In genomic region chr1:212791676-212792395, GRCh38 we compare ENCODE assay signal across 1 cellular context.
TF ChIP-seq lines count a peak whose summit lies in the region.

Gene NSL1, minus strand, starts transcription at chr1:212791777. Its CDS starts 14 bp downstream, at chr1:212791763.
Gene TATDN3, plus strand, starts transcription at chr1:212791894. Its CDS starts 28 bp downstream, at chr1:212791922.

TF ChIP-seq in HepG2, 621 proteins besides CTCF, POLR2A, EP300 and RAD21 (continued from another document and continues in another):
- TF ChIP-seq ATF4 (CRISPR knock-in tag; IDR thresholded peaks at IDR 0.05) (peak in 1 of 2 experiments; percentile 73; a peak in 1 of 4 replicates), PLRG1 (conservative IDR thresholded peaks at IDR 0.05) (no peak), LCORL (IDR thresholded peaks at IDR 0.05) (peak; percentile 22; the same call in 1 of the 2 replicates), LCORL (CRISPR knock-in tag; IDR thresholded peaks at IDR 0.05) (peak; percentile 95), ZNF10 (CRISPR knock-in tag; IDR thresholded peaks at IDR 0.05; ENCODE audit: borderline replicate concordance, low read depth) (no peak), STAG1 (CRISPR knock-in tag; IDR thresholded peaks at IDR 0.05) (peak; percentile 41; the same call in 1 of the 2 replicates), MLX (CRISPR knock-in tag; IDR thresholded peaks at IDR 0.05) (peak; percentile 63; the same call in 1 of the 2 replicates), ZHX1 (CRISPR knock-in tag; IDR thresholded peaks at IDR 0.05; ENCODE audit: low read depth) (peak; percentile 92), HNF1B (CRISPR knock-in tag; IDR thresholded peaks at IDR 0.05) (peak; percentile 66), TEAD3 (CRISPR knock-in tag; optimal IDR thresholded peaks at IDR 0.05; ENCODE audit: borderline replicate concordance) (peak; percentile 75), GPBP1L1 (CRISPR knock-in tag; IDR thresholded peaks at IDR 0.05) (no peak), HBP1 (CRISPR knock-in tag; IDR thresholded peaks at IDR 0.05; ENCODE audit: low read depth) (peak; percentile 93), ZFP36 (IDR thresholded peaks at IDR 0.05; ENCODE audit: borderline replicate concordance, low read depth, low read length, partially characterized antibody) (no peak), NFIB (CRISPR knock-in tag; IDR thresholded peaks at IDR 0.05; ENCODE audit: borderline replicate concordance) (no peak), WIZ (CRISPR knock-in tag; IDR thresholded peaks at IDR 0.05) (peak; percentile 86; the same call in 1 of the 2 replicates), REST (IDR thresholded peaks at IDR 0.05; ENCODE audit: borderline replicate concordance in 1 of 2, low read depth in 1 of 2, low read length in 2 of 2) (peak in 1 of 2 experiments; percentile 75; a peak in 1 of 4 replicates), ZFP41 (CRISPR knock-in tag; IDR thresholded peaks at IDR 0.05; ENCODE audit: borderline replicate concordance) (peak; percentile 87; the same call in 1 of the 2 replicates), SYNCRIP (IDR thresholded peaks at IDR 0.05; ENCODE audit: insufficient read depth, low read depth, low read length) (no peak), PHF8 (CRISPR knock-in tag; IDR thresholded peaks at IDR 0.05) (peak; percentile 90), RBM22 (optimal IDR thresholded peaks at IDR 0.05; ENCODE audit: low read length) (no peak), ZNF530 (CRISPR knock-in tag; IDR thresholded peaks at IDR 0.05; ENCODE audit: low read depth) (no peak), MIER2 (CRISPR knock-in tag; IDR thresholded peaks at IDR 0.05) (peak; percentile 82; the same call in 1 of the 2 replicates), SETDB1 (CRISPR knock-in tag; IDR thresholded peaks at IDR 0.05; ENCODE audit: borderline replicate concordance) (0 out of 2 replicates have a peak, but pooled peaks have one; percentile 19), RCOR2 (CRISPR knock-in tag; IDR thresholded peaks at IDR 0.05) (peak; percentile 78; the same call in 1 of the 2 replicates), YEATS4 (CRISPR knock-in tag; IDR thresholded peaks at IDR 0.05; ENCODE audit: borderline replicate concordance) (peak; percentile 96), SKI (IDR thresholded peaks at IDR 0.05; ENCODE audit: partially characterized antibody) (peak; percentile 75), ZNF572 (CRISPR knock-in tag; IDR thresholded peaks at IDR 0.05) (peak; percentile 37; the same call in 1 of the 2 replicates), FOXJ3 (CRISPR knock-in tag; IDR thresholded peaks at IDR 0.05; ENCODE audit: borderline replicate concordance) (peak; percentile 84), MBNL3 (CRISPR knock-in tag; conservative IDR thresholded peaks at IDR 0.05) (no peak), ZSCAN20 (CRISPR knock-in tag; IDR thresholded peaks at IDR 0.05; ENCODE audit: borderline replicate concordance) (peak; percentile 80; the same call in 1 of the 2 replicates), U2AF2 (IDR thresholded peaks at IDR 0.05; ENCODE audit: low read depth, low read length) (no peak), RXRA (CRISPR knock-in tag; IDR thresholded peaks at IDR 0.05) (peak; percentile 91), ZBTB33 (CRISPR knock-in tag; IDR thresholded peaks at IDR 0.05) (peak; percentile 80; the same call in 1 of the 2 replicates), IRF9 (CRISPR knock-in tag; IDR thresholded peaks at IDR 0.05; ENCODE audit: borderline replicate concordance) (peak; percentile 96), ZNF644 (CRISPR knock-in tag; IDR thresholded peaks at IDR 0.05; ENCODE audit: low read depth) (peak; percentile 74), ETV6 (CRISPR knock-in tag; conservative IDR thresholded peaks at IDR 0.05) (peak; percentile 96), PHF20 (CRISPR knock-in tag; IDR thresholded peaks at IDR 0.05) (peak; percentile 94), DMTF1 (CRISPR knock-in tag; IDR thresholded peaks at IDR 0.05) (peak; percentile 60; the same call in 1 of the 2 replicates), HMG20B (CRISPR knock-in tag; conservative IDR thresholded peaks at IDR 0.05) (peak; percentile 61; the same call in 1 of the 2 replicates), ZNF333 (CRISPR knock-in tag; IDR thresholded peaks at IDR 0.05; ENCODE audit: borderline replicate concordance) (peak; percentile 60; the same call in 1 of the 2 replicates), PHF21A (CRISPR knock-in tag; IDR thresholded peaks at IDR 0.05) (peak; percentile 99), SCMH1 (CRISPR knock-in tag; IDR thresholded peaks at IDR 0.05; ENCODE audit: borderline replicate concordance) (no peak)
